8 cellular contexts compared by ENCODE assay signal in genomic region chr19:33740811-33741396, GRCh38. TPM values are rescaled to one million over a fixed set of nuclear protein-coding genes. Genes with fewer than 3 reads are reported as not detected.
DNase-seq lines count a peak whose midpoint lies in the region; ATAC-seq and TF ChIP-seq lines count a peak whose summit lies in the region.

No MANE protein-coding gene starts in this region.

- no peak for TF ChIP-seq CTCF in GM10266 (IDR thresholded peaks at IDR 0.05; ENCODE audit: control insufficient read depth, insufficient read depth, low read depth, missing control alignments)
- no peak for TF ChIP-seq CTCF in brain microvascular endothelial cell (IDR thresholded peaks at IDR 0.05; ENCODE audit: low read depth, low read length, missing control alignments)

- peak; percentile 40 for DNase-seq in GM10266 (ENCODE audit: extremely low spot score)
- peak; percentile 16 for DNase-seq in MG63
- DNase-seq in brain microvascular endothelial cell: peak; percentile 32
- DNase-seq in midbrain (lab: John Stamatoyannopoulos, UW): peak; percentile 4
- no peak for DNase-seq in NCI-H526 (lab: John Stamatoyannopoulos, UW)
- DNase-seq in SW 1271 (lab: John Stamatoyannopoulos, UW): no peak

- H3K36me3 ChIP-seq in MG63: no peaks in the 10 kb centered on the region
- no peaks in the 10 kb centered on the region for H3K36me3 ChIP-seq in brain microvascular endothelial cell (replicated peaks)

- H3K27me3 ChIP-seq in MG63: peaks cover 28% of the 10 kb centered on the region
- H3K27me3 ChIP-seq in brain microvascular endothelial cell (replicated peaks): no peaks in the 10 kb centered on the region

- H3K9me3 ChIP-seq in MG63: no peaks in the 10 kb centered on the region

- no peak for ATAC-seq in GM18909 (IDR thresholded peaks at IDR 0.05; ENCODE audit: poor library complexity, unreplicated experiment)
- no peak for ATAC-seq in HG03571 (IDR thresholded peaks at IDR 0.05; ENCODE audit: unreplicated experiment)

- no peak overlapping the region for H3K4me3 ChIP-seq in MG63
- H3K4me3 ChIP-seq in brain microvascular endothelial cell (ENCODE audit: low read depth, low read length): no peak overlapping the region

- in situ Hi-C loops in brain microvascular endothelial cell (cut with HindIII; ENCODE audit: low pct_ligation_motif_present, low sequenced_read_pairs): no loop called here

- H3K27ac ChIP-seq in brain microvascular endothelial cell: no peak overlapping the region

RNA-seq across cellular contexts. Expression of gene KCTD15, which starts 55.8 kb away (rescaled TPM):
- total RNA-seq in MG63 (2014; rRNA removed; shearing (Covaris generic); ENCODE audit: low replicate concordance): 72.5 and 81.7 TPM in 2 replicates

Comparison
In these comparisons a context has a peak if more than half of its experiments do, and no peak if none do; other contexts are left out.
1. DNase-seq: peak in GM10266 (single experiment), MG63 (single experiment), brain microvascular endothelial cell (single experiment) and midbrain (single experiment); none in NCI-H526 (0 of 2) and SW 1271 (0 of 2).